ENCODE assay signal across 30 cellular contexts in genomic region chr14:101926085-101926484, GRCh38. TPM values are rescaled to one million over a fixed set of nuclear protein-coding genes. Genes with fewer than 3 reads are reported as not detected.
DNase-seq lines count a peak whose midpoint lies in the region; ATAC-seq and TF ChIP-seq lines count a peak whose summit lies in the region.
"Had no signal": no experiment of that assay in that cellular context is flagged by ENCODE, and none has a peak within 500 bp of the region (broad histone marks: within the 10 kb centered on the region; RNA-seq: fewer than 3 reads in every experiment).

No MANE protein-coding gene starts in this region.

- H3K9me3 ChIP-seq in right cardiac atrium (ENCODE audit: control insufficient read depth, low read length) = no peaks in the 10 kb centered on the region
- no peaks in the 10 kb centered on the region for H3K9me3 ChIP-seq in esophagus muscularis mucosa
- H3K9me3 ChIP-seq in transverse colon = no peaks in the 10 kb centered on the region
- H3K9me3 ChIP-seq: MG63, neutrophil, prostate gland, uterus had no signal

- WGBS in right cardiac atrium = 63% methylated on average over 8 of the region's 8 CpGs
- 89% methylated on average over 8 of the region's 8 CpGs for WGBS in esophagus muscularis mucosa
- 70 to 79% methylated on average over 6 to 8 of the region's 8 CpGs for WGBS in transverse colon (ENCODE audit: low coverage in 1 of 2), 2 donors

- ATAC-seq in right cardiac atrium (no peak), HG03025 (IDR thresholded peaks at IDR 0.05; ENCODE audit: low FRiP score, unreplicated experiment) (no peak), GM21717 (IDR thresholded peaks at IDR 0.05; ENCODE audit: unreplicated experiment) (no peak), GM21423 (IDR thresholded peaks at IDR 0.05; ENCODE audit: unreplicated experiment) (no peak)
- ATAC-seq: activated CD4-positive, alpha-beta T cell treated with anti-CD3 and anti-CD28 coated beads for 36 hours; effector memory CD8-positive, alpha-beta T cell had no signal

- H3K27ac ChIP-seq in right cardiac atrium (ENCODE audit: low read length) (no peak overlapping the region), esophagus muscularis mucosa (replicated peaks in 1 of 4) (peak overlapping the region in 3 of 4 donors; percentile 31 to 76 (median 67)), transverse colon (peak overlapping the region in 3 of 4 donors; percentile 49 to 64 (median 56))
- H3K27ac ChIP-seq: neutrophil, prostate gland had no signal

- H3K27me3 ChIP-seq in right cardiac atrium (ENCODE audit: control insufficient read depth, insufficient read depth) (no peaks in the 10 kb centered on the region), esophagus muscularis mucosa (no peaks in the 10 kb centered on the region), transverse colon (no peaks in the 10 kb centered on the region)
- H3K27me3 ChIP-seq: MG63, neutrophil, uterus had no signal

- TF ChIP-seq POLR2A in esophagus muscularis mucosa (IDR thresholded peaks at IDR 0.05; ENCODE audit: low read depth) = no peak
- no peak for TF ChIP-seq POLR2A in transverse colon (IDR thresholded peaks at IDR 0.05)

- no peak overlapping the region for H3K4me3 ChIP-seq in right cardiac atrium (ENCODE audit: low read length)
- H3K4me3 ChIP-seq in esophagus muscularis mucosa = no peak overlapping the region
- H3K4me3 ChIP-seq in transverse colon = no peak overlapping the region
- H3K4me3 ChIP-seq: MG63, prostate gland, uterus had no signal

- no peak for TF ChIP-seq EP300 in esophagus muscularis mucosa (IDR thresholded peaks at IDR 0.05)
- no peak for TF ChIP-seq EP300 in transverse colon (IDR thresholded peaks at IDR 0.05; ENCODE audit: low read depth)

- peaks cover 2% of the 10 kb centered on the region for H3K4me1 ChIP-seq in right cardiac atrium (ENCODE audit: control insufficient read depth, insufficient read depth, low read length)
- peaks cover 8 to 22% (median 12%) of the 10 kb centered on the region in 4 donors for H3K4me1 ChIP-seq in esophagus muscularis mucosa
- H3K4me1 ChIP-seq in transverse colon = peaks cover 0 to 14% (median 3%) of the 10 kb centered on the region in 4 donors
- H3K4me1 ChIP-seq: prostate gland, uterus had no signal

- H3K36me3 ChIP-seq in esophagus muscularis mucosa (peaks cover 4 to 54% (median 35%) of the 10 kb centered on the region in 4 donors), transverse colon (peaks cover 0 to 16% (median 0%) of the 10 kb centered on the region in 4 donors)
- H3K36me3 ChIP-seq: MG63, uterus had no signal

- intact Hi-C loops in cardiac septum (cut with DNase I) (no loop called here), right cardiac atrium (cut with DNase I) (loop anchor here in 1 of 4 donors (10.0 kb wide), 1 partner anchor 151 kb away; no protein-coding TSS in a partner anchor), esophagus muscularis mucosa (cut with DNase I) (no loop called here), posterior vena cava (cut with DNase I) (no loop called here), transverse colon (cut with DNase I; ENCODE audit: low total_unique reads) (no loop called here)

- in situ Hi-C loops in transverse colon (cut with MboI; ENCODE audit: low pct_ligation_motif_present in 1 of 4, low pct_unique_long_range_greater_than_20kb in 1 of 4, low sequenced_read_pairs in 3 of 4) = loop anchor here in 1 of 4 donors (25.0 kb wide), 1 partner anchor 164 kb away; the partner anchor contains the start of gene PPP2R5C

- DNase-seq in cardiac septum (ENCODE audit: low spot score) = peak; percentile 60
- no peak for DNase-seq in right cardiac atrium
- no peak for DNase-seq in esophagus muscularis mucosa (ENCODE audit: extremely low spot score)
- peak; percentile 47 for DNase-seq in posterior vena cava (ENCODE audit: low spot score)
- no peak for DNase-seq in transverse colon
- DNase-seq: activated CD4-positive, alpha-beta T cell treated with anti-CD3 and anti-CD28 coated beads for 36 hours; activated CD8-positive, alpha-beta memory T cell treated with anti-CD3 and anti-CD28 coated beads for 24 hours; activated effector memory CD4-positive, alpha-beta T cell treated with Interleukin-2 at 50 U/mL for 16 hours; activated T-cell treated with anti-CD3 and anti-CD28 coated beads for 4 hours; aorta; CD4-positive, alpha-beta T cell; cortex of kidney; effector memory CD8-positive, alpha-beta T cell; islet precursor cell; KG1; MG63; naive B cell; NCI-H1105; NCI-H1930; NCI-H524; NK-92 treated with Interleukin-12 subunit alpha and Interleukin-12 subunit beta, amount 100 ng/mL, for 24 hours; small intestine; stimulated activated naive CD4-positive, alpha-beta T cell; T-helper 2 cell; uterus had no signal

- TF ChIP-seq CTCF in esophagus muscularis mucosa (IDR thresholded peaks at IDR 0.05) (no peak), transverse colon (IDR thresholded peaks at IDR 0.05) (no peak)

RNA-seq across cellular contexts. Expression of gene DYNC1H1, which starts 38.3 kb away (rescaled TPM):
- 575 TPM for total RNA-seq in cardiac septum
- 100 to 1,000 TPM; 287 to 411 (median 341) TPM for total RNA-seq in right cardiac atrium
- polyA plus RNA-seq in right cardiac atrium = 188 TPM
- 100 to 1,000 TPM; 608 to 897 (median 728) TPM for total RNA-seq in esophagus muscularis mucosa
- 100 to 1,000 TPM; 421 to 510 TPM for total RNA-seq in posterior vena cava
- 100 to 1,000 TPM; 471 to 647 (median 482) TPM for total RNA-seq in transverse colon

Comparison
In these comparisons a context has a peak if more than half of its experiments do, and no peak if none do; other contexts are left out.
1. DNase-seq: peak in cardiac septum (single experiment) and posterior vena cava (single experiment); none in right cardiac atrium (0 of 3), esophagus muscularis mucosa (single experiment) and transverse colon (single experiment).